In genomic region chr4:152999376-153000067, GRCh38 we compare ENCODE assay signal across 24 cellular contexts.
DNase-seq lines count a peak whose midpoint lies in the region; ATAC-seq, FAIRE-seq and TF ChIP-seq lines count a peak whose summit lies in the region.
"Had no signal": no experiment of that assay in that cellular context is flagged by ENCODE, and none has a peak within 500 bp of the region (broad histone marks: within the 10 kb centered on the region; RNA-seq: fewer than 3 reads in every experiment).

No MANE protein-coding gene starts in this region.

- no peak overlapping the region for H3K4me3 Mint-ChIP-seq in astrocyte (ENCODE audit: unreplicated experiment)
- H3K4me3 Mint-ChIP-seq in activated T-cell treated with anti-CD3 and anti-CD28 coated beads, Interleukin-2, amount 50 U/mL, for 72 hours, result no peak overlapping the region
- H3K4me3 Mint-ChIP-seq: activated CD8-positive, alpha-beta T cell treated with anti-CD3 and anti-CD28 coated beads for 36 hours; CD14-positive monocyte; neural progenitor cell; stimulated activated naive B cell treated with anti-CD40 and anti-IgM and Interleukin-4, amounts not matched to agents 10 μg/mL and 1 μg/mL and 100 μg/mL, for 72 hours; T-helper 2 cell treated with Interferon-gamma antibody and Interleukin-4, amounts not matched to agents 5 μg/mL and 100 μg/mL, for 36 hours had no signal

- no peaks in the 10 kb centered on the region for H3K9me3 ChIP-seq in astrocyte (ENCODE audit: insufficient read depth, low read depth, low read length)

- ATAC-seq in HG03196 (IDR thresholded peaks at IDR 0.05; ENCODE audit: unreplicated experiment), result no peak
- no peak for ATAC-seq in activated T-cell treated with anti-CD3 and anti-CD28 coated beads, Interleukin-2, amount 50 U/mL, for 72 hours (replicated peaks in 1 of 2)
- ATAC-seq: activated CD8-positive, alpha-beta T cell treated with anti-CD3 and anti-CD28 coated beads for 36 hours; stimulated activated naive B cell treated with anti-CD40 and anti-IgM and Interleukin-4, amounts not matched to agents 10 μg/mL and 1 μg/mL and 100 μg/mL, for 72 hours had no signal

- H3K4me3 ChIP-seq in astrocyte (ENCODE audit: insufficient read depth, low read depth, low read length), result no peak overlapping the region
- H3K4me3 ChIP-seq: hepatocyte, neural progenitor cell had no signal

- no peak overlapping the region for H3K4me2 ChIP-seq in astrocyte (ENCODE audit: low read length)
- H3K4me2 ChIP-seq: hepatocyte, neural progenitor cell had no signal

- H3K27ac ChIP-seq in astrocyte (ENCODE audit: low read depth, low read length), result no peak overlapping the region
- H3K27ac ChIP-seq: hepatocyte, neural progenitor cell, RWPE1 had no signal

- FAIRE-seq in astrocyte (lab: Jason Lieb, UNC), result no peak
- FAIRE-seq: islet of Langerhans had no signal

- peaks cover 2% of the 10 kb centered on the region for H3K9me3 Mint-ChIP-seq in astrocyte (ENCODE audit: unreplicated experiment)
- no peaks in the 10 kb centered on the region for H3K9me3 Mint-ChIP-seq in activated T-cell treated with anti-CD3 and anti-CD28 coated beads, Interleukin-2, amount 50 U/mL, for 72 hours
- H3K9me3 Mint-ChIP-seq: activated CD8-positive, alpha-beta T cell treated with anti-CD3 and anti-CD28 coated beads for 36 hours; CD14-positive monocyte; stimulated activated naive B cell treated with anti-CD40 and anti-IgM and Interleukin-4, amounts not matched to agents 10 μg/mL and 1 μg/mL and 100 μg/mL, for 72 hours; T-helper 2 cell treated with Interferon-gamma antibody and Interleukin-4, amounts not matched to agents 5 μg/mL and 100 μg/mL, for 36 hours had no signal

- no peaks in the 10 kb centered on the region for H3K27me3 ChIP-seq in astrocyte (ENCODE audit: insufficient read depth, low read length)
- H3K27me3 ChIP-seq: hepatocyte, neural progenitor cell had no signal

- H4K20me1 ChIP-seq in astrocyte (ENCODE audit: insufficient read depth, low read length), result no peaks in the 10 kb centered on the region

- DNase-seq in G401 (ENCODE audit: low spot score) (peak; percentile 71), NCI-H460 (ENCODE audit: extremely low read depth, low read depth) (peak; percentile 63), astrocyte (ENCODE audit: low read depth) (no peak), left kidney (ENCODE audit: low read depth, low spot score) (peak; percentile 38), SHP77 (lab: John Stamatoyannopoulos, UW) (no peak), NCI-H1417 treated with DMSO at 0.1 percent for 48 hours (lab: John Stamatoyannopoulos, UW) (no peak)
- no peak for DNase-seq in activated T-cell treated with anti-CD3 and anti-CD28 coated beads, Interleukin-2, amount 50 U/mL, for 72 hours
- DNase-seq: activated CD8-positive, alpha-beta T cell treated with anti-CD3 and anti-CD28 coated beads for 36 hours; activated naive CD4-positive, alpha-beta T cell treated with Interleukin-2 at 50 U/mL for 16 hours; activated T-cell treated with anti-CD3 and anti-CD28 coated beads for 4 hours; amygdala; H7; MM.1S; NCI-H187; NCI-H510A; stimulated activated CD4-positive, alpha-beta T cell treated with anti-CD3 and anti-CD28 coated beads, Interleukin-2, amount 100 ng/mL, for 24 hours; stimulated activated naive B cell treated with anti-CD40 and anti-IgM and Interleukin-4, amounts not matched to agents 10 μg/mL and 1 μg/mL and 100 μg/mL, for 72 hours had no signal

- peak overlapping the region; percentile 41 for H3K27ac Mint-ChIP-seq in astrocyte (ENCODE audit: unreplicated experiment)
- H3K27ac Mint-ChIP-seq in activated T-cell treated with anti-CD3 and anti-CD28 coated beads, Interleukin-2, amount 50 U/mL, for 72 hours, result no peak overlapping the region
- H3K27ac Mint-ChIP-seq: activated CD8-positive, alpha-beta T cell treated with anti-CD3 and anti-CD28 coated beads for 36 hours; neural progenitor cell; stimulated activated naive B cell treated with anti-CD40 and anti-IgM and Interleukin-4, amounts not matched to agents 10 μg/mL and 1 μg/mL and 100 μg/mL, for 72 hours; T-helper 2 cell treated with Interferon-gamma antibody and Interleukin-4, amounts not matched to agents 5 μg/mL and 100 μg/mL, for 36 hours had no signal

- no peak overlapping the region for H3K9ac ChIP-seq in astrocyte (ENCODE audit: low read length)
- H3K9ac ChIP-seq: neural progenitor cell had no signal

- no peaks in the 10 kb centered on the region for H3K79me2 ChIP-seq in astrocyte (ENCODE audit: insufficient read depth, low read length)
- H3K79me2 ChIP-seq: hepatocyte had no signal

- TF ChIP-seq CTCF in astrocyte (IDR thresholded peaks at IDR 0.05; ENCODE audit: insufficient read depth, low read depth, low read length), result no peak

- H3K36me3 ChIP-seq in astrocyte (ENCODE audit: insufficient read depth, low read length), result no peaks in the 10 kb centered on the region
- H3K36me3 ChIP-seq: neural progenitor cell had no signal

- no peaks in the 10 kb centered on the region for H3K4me1 ChIP-seq in astrocyte (ENCODE audit: insufficient read depth, low read length)

- H3K36me3 Mint-ChIP-seq in astrocyte (ENCODE audit: low read depth, unreplicated experiment), result no peaks in the 10 kb centered on the region
- no peaks in the 10 kb centered on the region for H3K36me3 Mint-ChIP-seq in activated T-cell treated with anti-CD3 and anti-CD28 coated beads, Interleukin-2, amount 50 U/mL, for 72 hours (ENCODE audit: insufficient read depth in 2 of 2)
- H3K36me3 Mint-ChIP-seq: CD14-positive monocyte; neural progenitor cell; stimulated activated naive B cell treated with anti-CD40 and anti-IgM and Interleukin-4, amounts not matched to agents 10 μg/mL and 1 μg/mL and 100 μg/mL, for 72 hours had no signal

- H2AFZ ChIP-seq in astrocyte (ENCODE audit: low read depth, low read length), result no peak overlapping the region
- H2AFZ ChIP-seq: hepatocyte, neural progenitor cell had no signal

- in situ Hi-C loops in G401 (cut with HindIII; ENCODE audit: low sequenced_read_pairs), result no loop called here

- H3K4me1 Mint-ChIP-seq in astrocyte (ENCODE audit: low read depth, unreplicated experiment), result peaks cover 11% of the 10 kb centered on the region
- H3K4me1 Mint-ChIP-seq in activated T-cell treated with anti-CD3 and anti-CD28 coated beads, Interleukin-2, amount 50 U/mL, for 72 hours (ENCODE audit: low read depth), result no peaks in the 10 kb centered on the region

- H3K27me3 Mint-ChIP-seq in astrocyte (ENCODE audit: low read depth, unreplicated experiment), result peaks cover 27% of the 10 kb centered on the region
- peaks cover 10% of the 10 kb centered on the region for H3K27me3 Mint-ChIP-seq in activated T-cell treated with anti-CD3 and anti-CD28 coated beads, Interleukin-2, amount 50 U/mL, for 72 hours (ENCODE audit: low read depth)

Comparison
In these comparisons a context has a peak if more than half of its experiments do, and no peak if none do; other contexts are left out.
1. DNase-seq: peak in G401 (single experiment), NCI-H460 (single experiment) and left kidney (single experiment); none in astrocyte (single experiment), activated T-cell treated with anti-CD3 and anti-CD28 coated beads, Interleukin-2, amount 50 U/mL, for 72 hours (0 of 2), SHP77 (0 of 2) and NCI-H1417 treated with DMSO at 0.1 percent for 48 hours (single experiment).